Comparison of ENCODE assay signal across 10 cellular contexts in genomic region chr10:90947025-90947960, GRCh38.
A peak's percentile ranks its signal among the peaks of the same experiment; 100 is the strongest.
DNase-seq lines count a peak whose midpoint lies in the region; ATAC-seq, FAIRE-seq and TF ChIP-seq lines count a peak whose summit lies in the region.
"Had no signal": no experiment of that assay in that cellular context is flagged by ENCODE, and none has a peak within 500 bp of the region (broad histone marks: within the 10 kb centered on the region; RNA-seq: fewer than 3 reads in every experiment).

No MANE protein-coding gene starts in this region.

- H3F3A ChIP-seq in DOHH2 (ENCODE audit: control insufficient read depth, insufficient read depth), result no peaks in the 10 kb centered on the region

- H3K4me1 ChIP-seq in DOHH2 (ENCODE audit: control insufficient read depth, low read length), result peaks cover 15% of the 10 kb centered on the region

- no peak overlapping the region for H3K27ac ChIP-seq in DOHH2 (ENCODE audit: low read depth, low read length)

- TF ChIP-seq CTCF in DOHH2 (IDR thresholded peaks at IDR 0.05; ENCODE audit: low read depth, low read length, poor library complexity, severe bottlenecking), result no peak
- no peak for TF ChIP-seq CTCF in choroid plexus epithelial cell (conservative IDR thresholded peaks at IDR 0.05; ENCODE audit: low read depth, low read length)

- peak; percentile 28 for FAIRE-seq in GM19239 (lab: Jason Lieb, UNC)

- no peaks in the 10 kb centered on the region for H3K9me2 ChIP-seq in DOHH2 (replicated peaks; ENCODE audit: control insufficient read depth, low read length)

- H3K9me3 ChIP-seq in DOHH2 (ENCODE audit: control insufficient read depth, insufficient read depth, low read length), result no peaks in the 10 kb centered on the region

- H3K79me2 ChIP-seq in DOHH2 (ENCODE audit: control insufficient read depth, low read length), result no peaks in the 10 kb centered on the region

- H3K36me3 ChIP-seq in DOHH2 (ENCODE audit: control insufficient read depth, low read length), result no peaks in the 10 kb centered on the region

- ATAC-seq in HG03565 (IDR thresholded peaks at IDR 0.05; ENCODE audit: unreplicated experiment) (peak; percentile 74), HG02938 (IDR thresholded peaks at IDR 0.05; ENCODE audit: unreplicated experiment) (no peak)

- H4K20me1 ChIP-seq in DOHH2 (ENCODE audit: control insufficient read depth, insufficient read depth, low read depth, low read length), result no peaks in the 10 kb centered on the region

- no peaks in the 10 kb centered on the region for H3K27me3 ChIP-seq in DOHH2 (ENCODE audit: control insufficient read depth, low read length)

- H3K4me2 ChIP-seq in DOHH2 (ENCODE audit: low read length), result peak overlapping the region; percentile 21

- H3K4me3 ChIP-seq in DOHH2 (ENCODE audit: low read length) (0 out of 2 replicates have a peak overlapping the region, but pooled peaks have one; percentile 6), choroid plexus epithelial cell (ENCODE audit: low read depth, low read length) (no peak overlapping the region)

- DNase-seq in GM19239 (ENCODE audit: insufficient read length, low spot score) (no peak), choroid plexus epithelial cell (ENCODE audit: low read depth) (peak; percentile 65), SKM-1 treated with dmso at 0.1 percent for 144 hours (lab: John Stamatoyannopoulos, UW; ENCODE audit: unreplicated experiment) (no peak), D341Med (ENCODE audit: low spot score) (no peak)
- DNase-seq in effector CD4-positive, alpha-beta T cell, result no peak
- DNase-seq: DMS53, naive B cell had no signal
